20 cellular contexts compared by ENCODE assay signal in genomic region chr1:218499911-218500310, GRCh38.
DNase-seq lines count a peak whose midpoint lies in the region; ATAC-seq and TF ChIP-seq lines count a peak whose summit lies in the region.
"Had no signal": no experiment of that assay in that cellular context is flagged by ENCODE, and none has a peak within 500 bp of the region (broad histone marks: within the 10 kb centered on the region; RNA-seq: fewer than 3 reads in every experiment).

No MANE protein-coding gene starts in this region.

- ATAC-seq in SK-N-SH treated with all-trans-retinoic acid at 6 μM for 48 hours (no peak), T-helper 17 cell (no peak), HG03095 (IDR thresholded peaks at IDR 0.05; ENCODE audit: unreplicated experiment) (no peak)
- ATAC-seq: effector memory CD8-positive, alpha-beta T cell had no signal

- CTCF ChIA-PET in SK-N-SH (lab: Yijun Ruan, JAX) (no interaction called here), mammary epithelial cell (lab: Charles Lee; ENCODE audit: low non-redundant PET) (no interaction called here)

- H3K56ac ChIP-seq in mesendoderm (ENCODE audit: low read length) = no peak overlapping the region

- H3K36me3 ChIP-seq in SK-N-SH (replicated peaks in 1 of 2; ENCODE audit: control insufficient read depth in 1 of 2, insufficient read depth in 2 of 2, low read length in 1 of 2) = no peaks in the 10 kb centered on the region
- no peaks in the 10 kb centered on the region for H3K36me3 ChIP-seq in mammary epithelial cell (ENCODE audit: insufficient read depth, low read length)
- no peaks in the 10 kb centered on the region for H3K36me3 ChIP-seq in mesendoderm (ENCODE audit: control insufficient read depth, insufficient read depth, low read length)
- H3K36me3 ChIP-seq in stomach smooth muscle (ENCODE audit: control insufficient read depth in 2 of 2, insufficient read depth in 2 of 2, low read length in 2 of 2) = no peaks in the 10 kb centered on the region

- no peaks in the 10 kb centered on the region for H4K20me1 ChIP-seq in SK-N-SH (ENCODE audit: insufficient read depth)
- H4K20me1 ChIP-seq in mammary epithelial cell (ENCODE audit: insufficient read depth, low read length) = no peaks in the 10 kb centered on the region

- H3K27me3 ChIP-seq in SK-N-SH (ENCODE audit: insufficient read depth) = no peaks in the 10 kb centered on the region
- H3K27me3 ChIP-seq in mammary epithelial cell (ENCODE audit: insufficient read depth, low read length) = no peaks in the 10 kb centered on the region
- H3K27me3 ChIP-seq in mesendoderm (ENCODE audit: insufficient read depth, low read length, poor library complexity) = no peaks in the 10 kb centered on the region
- no peaks in the 10 kb centered on the region for H3K27me3 ChIP-seq in stomach smooth muscle (ENCODE audit: control insufficient read depth in 1 of 2, insufficient read depth in 2 of 2, low read length in 2 of 2)

- peak overlapping the region; percentile 94 to 97; a peak in 3 of 4 replicates for H3K27ac ChIP-seq in SK-N-SH (ENCODE audit: low read depth in 2 of 2, low read length in 1 of 2)
- peak overlapping the region; percentile 94 for H3K27ac ChIP-seq in mammary epithelial cell (ENCODE audit: insufficient read depth, low read depth, low read length)
- no peak overlapping the region for H3K27ac ChIP-seq in mesendoderm (ENCODE audit: low read depth, low read length)
- H3K27ac ChIP-seq in stomach smooth muscle (ENCODE audit: low read length) = peak overlapping the region; percentile 66
- H3K27ac ChIP-seq: 22Rv1, C4-2B had no signal

- H3F3A ChIP-seq in SK-N-SH (replicated peaks; ENCODE audit: insufficient read depth) = peaks cover 31% of the 10 kb centered on the region

- peak overlapping the region; percentile 61; the same call in 1 of the 2 replicates for H3K4me2 ChIP-seq in SK-N-SH
- peak overlapping the region; percentile 83 for H3K4me2 ChIP-seq in mammary epithelial cell (ENCODE audit: insufficient read depth, low read depth, low read length)
- no peak overlapping the region for H3K4me2 ChIP-seq in mesendoderm (ENCODE audit: low read length)

- TF ChIP-seq CTCF in SK-N-SH (IDR thresholded peaks at IDR 0.05) (no peak), mammary epithelial cell (conservative IDR thresholded peaks at IDR 0.05 in 1 of 2, IDR thresholded peaks at IDR 0.05 in 1 of 2; ENCODE audit: extremely low read depth in 1 of 2, insufficient read depth in 1 of 2, low read depth in 1 of 2, low read length in 2 of 2) (no peak)

- H3K9me3 ChIP-seq in SK-N-SH (no peaks in the 10 kb centered on the region), mammary epithelial cell (replicated peaks; ENCODE audit: insufficient read depth, low read length) (no peaks in the 10 kb centered on the region), stomach smooth muscle (ENCODE audit: control insufficient read depth in 2 of 2, low read length in 2 of 2) (no peaks in the 10 kb centered on the region), T-helper 17 cell (ENCODE audit: control insufficient read depth, low read length, poor library complexity, severe bottlenecking) (no peaks in the 10 kb centered on the region)

- TF ChIP-seq EP300 in SK-N-SH (IDR thresholded peaks at IDR 0.05; ENCODE audit: borderline replicate concordance in 1 of 2, low read depth in 1 of 2, low read length in 1 of 2) = no peak

- intact Hi-C loops in mammary epithelial cell (cut with micrococcal nuclease) = loop anchor here (5.0 kb wide), 3 partner anchors 73 to 177 kb away; no protein-coding TSS in a partner anchor

- H3K4me1 ChIP-seq in SK-N-SH (ENCODE audit: control insufficient read depth in 1 of 2, insufficient read depth in 2 of 2, low read depth in 1 of 2, low read length in 1 of 2) (peaks cover 10 to 16% of the 10 kb centered on the region in 2 experiments), mammary epithelial cell (ENCODE audit: insufficient read depth, low read length) (peaks cover 35% of the 10 kb centered on the region), mesendoderm (ENCODE audit: control insufficient read depth, low read depth, low read length) (peaks cover 5% of the 10 kb centered on the region), stomach smooth muscle (ENCODE audit: control insufficient read depth, insufficient read depth, low read length) (peaks cover 13% of the 10 kb centered on the region)

- H3K79me1 ChIP-seq in mesendoderm (ENCODE audit: low read length) = no peaks in the 10 kb centered on the region

- no peak overlapping the region for H2BK5ac ChIP-seq in mesendoderm (ENCODE audit: low read length)

- dilution Hi-C loops in mammary epithelial cell (cut with HindIII; ENCODE audit: low sequenced_read_pairs) = no loop called here

- 90% methylated on average over 7 of the region's 7 CpGs for WGBS in SK-N-SH (ENCODE audit: low lambda C conversion rate)
- 80% methylated on average over 6 of the region's 7 CpGs for WGBS in mammary epithelial cell (ENCODE audit: low coverage, missing lambda C conversion rate)
- no CpG with 5 or more reads among the region's 7 CpGs for WGBS in mesendoderm (ENCODE audit: extremely low coverage, insufficient coverage, low lambda C conversion rate)

- BruUV-seq in mammary epithelial cell (replicated peaks; lab: Mats Ljungman, UMichigan) = no TSS peak

- no peak overlapping the region for H2BK15ac ChIP-seq in mesendoderm (replicated peaks; ENCODE audit: low read depth)

- no peak overlapping the region for H2BK120ac ChIP-seq in mesendoderm (ENCODE audit: low read depth, low read length)

- H3K4me3 ChIP-seq in SK-N-SH (ENCODE audit: low read depth in 2 of 2, low read length in 1 of 2) = no peak overlapping the region
- H3K4me3 ChIP-seq in mammary epithelial cell (replicated peaks in 1 of 3; ENCODE audit: insufficient read depth in 1 of 3, low read depth in 2 of 3, low read length in 3 of 3) = no peak overlapping the region
- no peak overlapping the region for H3K4me3 ChIP-seq in mesendoderm (ENCODE audit: low read length)
- peak overlapping the region in 1 of 2 donors; percentile 58 for H3K4me3 ChIP-seq in stomach smooth muscle (ENCODE audit: low read length in 2 of 2)
- H3K4me3 ChIP-seq: skin epidermis had no signal

- POLR2A ChIA-PET in SK-N-SH (lab: Yijun Ruan, JAX) = no interaction called here

- H3K4me1 Mint-ChIP-seq in T-helper 17 cell = peaks cover 5% of the 10 kb centered on the region
- H3K4me1 Mint-ChIP-seq: central memory CD8-positive, alpha-beta T cell had no signal

- no peak overlapping the region for H3K27ac Mint-ChIP-seq in T-helper 17 cell
- H3K27ac Mint-ChIP-seq: effector memory CD8-positive, alpha-beta T cell had no signal

- H4K5ac ChIP-seq in mesendoderm (ENCODE audit: low read length) = no peak overlapping the region

- DNase-seq in SK-N-SH (no peak), mammary epithelial cell (no peak), mesendoderm (peak; percentile 78), T-helper 17 cell (no peak), SIG-M5 treated with dmso at 0.1 percent for 504 hours (lab: John Stamatoyannopoulos, UW; ENCODE audit: unreplicated experiment) (no peak)
- DNase-seq: activated CD4-positive, alpha-beta T cell treated with anti-CD3 and anti-CD28 coated beads for 4 hours; activated effector memory CD4-positive, alpha-beta T cell treated with anti-CD3 and anti-CD28 coated beads, Interleukin-2, amount 50 U/mL, for 16 hours; effector memory CD8-positive, alpha-beta T cell; hypothalamus; Kasumi-1; NCI-H1105 treated with DMSO at 0.1 percent for 48 hours; NCI-H69; stimulated activated CD4-positive, alpha-beta T cell treated with anti-CD3 and anti-CD28 coated beads, Interleukin-4, amount 100 ng/mL, for 24 hours had no signal

- H2AFZ ChIP-seq in SK-N-SH (ENCODE audit: low read depth) = 0 out of 2 replicates have a peak overlapping the region, but pooled peaks have one; percentile 36
- peak overlapping the region; percentile 71 for H2AFZ ChIP-seq in mammary epithelial cell (ENCODE audit: low read depth, low read length)

- H3K79me2 ChIP-seq in SK-N-SH (ENCODE audit: insufficient read depth) (no peaks in the 10 kb centered on the region), mammary epithelial cell (ENCODE audit: insufficient read depth, low read length) (no peaks in the 10 kb centered on the region), mesendoderm (ENCODE audit: control insufficient read depth, insufficient read depth, low read length) (no peaks in the 10 kb centered on the region)

- in situ Hi-C loops in mammary epithelial cell (cut with MboI; ENCODE audit: low sequenced_read_pairs in 2 of 2) = loop anchor here in 1 of 2 donors (25.0 kb wide), 1 partner anchor 163 kb away; the partner anchor contains the start of gene TGFB2

- H2AK5ac ChIP-seq in mesendoderm (ENCODE audit: low read length) = no peak overlapping the region

- TF ChIP-seq RAD21 in SK-N-SH (IDR thresholded peaks at IDR 0.05; ENCODE audit: low read length) = no peak

- H3K4ac ChIP-seq in mesendoderm (ENCODE audit: low read depth, low read length) = no peak overlapping the region

- H3K9ac ChIP-seq in SK-N-SH (peak overlapping the region; percentile 77), mammary epithelial cell (ENCODE audit: insufficient read depth, low read length) (peak overlapping the region; percentile 35), mesendoderm (ENCODE audit: low read length) (no peak overlapping the region), stomach smooth muscle (ENCODE audit: low read length in 2 of 2) (no peak overlapping the region)

- peaks cover 36% of the 10 kb centered on the region for H3K27me3 Mint-ChIP-seq in T-helper 17 cell

- no peaks in the 10 kb centered on the region for H3K9me2 ChIP-seq in SK-N-SH

- no peak overlapping the region for H3K4me3 Mint-ChIP-seq in T-helper 17 cell
- H3K4me3 Mint-ChIP-seq: central memory CD8-positive, alpha-beta T cell; effector memory CD8-positive, alpha-beta T cell had no signal

- no peak overlapping the region for H3K18ac ChIP-seq in mesendoderm (ENCODE audit: low read length)

- no peaks in the 10 kb centered on the region for H3K36me3 Mint-ChIP-seq in T-helper 17 cell (ENCODE audit: low read depth)

- no peak overlapping the region for H4K8ac ChIP-seq in mesendoderm (ENCODE audit: low read depth, low read length)

- H3K23ac ChIP-seq in mesendoderm (ENCODE audit: low read length) = no peak overlapping the region

TF ChIP-seq in SK-N-SH, 30 proteins besides CTCF, POLR2A, EP300 and RAD21 (continues in another document):
- TF ChIP-seq RFX5 (IDR thresholded peaks at IDR 0.05; ENCODE audit: low read length) = no peak
- TF ChIP-seq RCOR1 (IDR thresholded peaks at IDR 0.05; ENCODE audit: low read length) = no peak
- TF ChIP-seq CHD2 (IDR thresholded peaks at IDR 0.05; ENCODE audit: low read length, partially characterized antibody) = no peak
- no peak for TF ChIP-seq FOXM1 (IDR thresholded peaks at IDR 0.05; ENCODE audit: low read depth)

TF ChIP-seq in SK-N-SH treated with all-trans-retinoic acid at 6 μM for 48 hours, 23 proteins besides CTCF, POLR2A, EP300 and RAD21 (continues in another document):
- TF ChIP-seq ARNTL (CRISPR knock-in tag; IDR thresholded peaks at IDR 0.05; ENCODE audit: borderline replicate concordance, low read depth) = no peak

Comparison
In these comparisons a context has a peak if more than half of its experiments do, and no peak if none do; other contexts are left out.
1. H3K9ac ChIP-seq: peak in SK-N-SH (single experiment) and mammary epithelial cell (single experiment); none in mesendoderm (single experiment) and stomach smooth muscle (0 of 2).